ENCODE assay signal across 8 cellular contexts in the genomic region with DNA sequence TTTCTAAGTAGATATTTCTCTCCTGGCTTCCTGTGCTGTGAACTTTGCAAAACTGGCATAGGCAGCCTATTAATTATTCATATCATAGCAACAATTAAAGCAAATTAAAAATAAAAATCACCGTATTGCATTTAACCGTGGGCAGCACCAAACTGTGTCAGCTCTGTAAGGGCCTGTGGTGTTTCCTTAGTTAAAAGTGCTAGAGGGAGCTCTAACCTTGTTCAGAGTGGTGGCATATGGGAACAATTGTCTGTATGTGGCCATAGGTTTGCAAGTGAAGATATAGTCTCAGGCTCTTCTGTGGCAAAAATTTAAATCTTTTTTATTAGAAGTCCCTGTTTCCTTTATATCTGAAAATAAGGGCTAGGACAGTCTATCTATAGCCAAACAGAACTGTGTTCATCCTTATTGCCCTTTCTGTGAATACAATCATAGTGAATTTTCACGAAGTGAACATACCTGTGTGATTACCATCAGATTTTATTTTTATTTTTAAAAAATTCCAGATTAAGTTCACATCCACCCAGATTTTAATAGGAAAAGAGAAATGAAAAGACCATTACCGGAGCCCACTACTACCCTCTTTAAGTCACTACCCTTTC.
DNase-seq lines count a peak whose midpoint lies in the region; ATAC-seq and TF ChIP-seq lines count a peak whose summit lies in the region.

No MANE protein-coding gene starts in this region.

- H3K4me2 ChIP-seq in Karpas-422 (ENCODE audit: low read depth, low read length, poor library complexity, severe bottlenecking) (no peak overlapping the region), SU-DHL-6 (ENCODE audit: low read depth, low read length, poor library complexity, severe bottlenecking) (no peak overlapping the region)

- peak; percentile 53 for ATAC-seq in left colon
- no peak for ATAC-seq in HG02623 (IDR thresholded peaks at IDR 0.05; ENCODE audit: unreplicated experiment)
- no peak for ATAC-seq in upper lobe of left lung (ENCODE audit: low FRiP score in 2 of 2)
- ATAC-seq in HG03457 (IDR thresholded peaks at IDR 0.05; ENCODE audit: unreplicated experiment) = no peak
- ATAC-seq in naive thymus-derived CD4-positive, alpha-beta T cell = no peak

- H3K4me3 ChIP-seq in Karpas-422 (ENCODE audit: low read length) (no peak overlapping the region), SU-DHL-6 (ENCODE audit: insufficient read depth, low read length, poor library complexity, severe bottlenecking) (no peak overlapping the region), upper lobe of left lung (no peak overlapping the region)
- H3K4me3 ChIP-seq in naive thymus-derived CD4-positive, alpha-beta T cell (ENCODE audit: low read length) = no peak overlapping the region

- H3K9me3 ChIP-seq in Karpas-422 (ENCODE audit: low read length) (no peaks in the 10 kb centered on the region), SU-DHL-6 (ENCODE audit: insufficient read depth, low read length) (no peaks in the 10 kb centered on the region), upper lobe of left lung (no peaks in the 10 kb centered on the region)
- H3K9me3 ChIP-seq in naive thymus-derived CD4-positive, alpha-beta T cell (ENCODE audit: control insufficient read depth in 2 of 3, low read length in 3 of 3) = no peaks in the 10 kb centered on the region

- TF ChIP-seq CTCF in SU-DHL-6 (IDR thresholded peaks at IDR 0.05; ENCODE audit: insufficient read depth, low read length, poor library complexity, severe bottlenecking) (peak; percentile 24), upper lobe of left lung (IDR thresholded peaks at IDR 0.05) (no peak)

- H2AFZ ChIP-seq in Karpas-422 (ENCODE audit: low read length) (no peak overlapping the region), SU-DHL-6 (ENCODE audit: low read depth, low read length, severe bottlenecking) (no peak overlapping the region)

- H3K4me1 Mint-ChIP-seq in naive thymus-derived CD4-positive, alpha-beta T cell = peaks cover 0 to 9% (median 4%) of the 10 kb centered on the region in 7 donors

- H3K36me3 ChIP-seq in Karpas-422 (ENCODE audit: insufficient read depth, low read length) (no peaks in the 10 kb centered on the region), SU-DHL-6 (ENCODE audit: low read length) (no peaks in the 10 kb centered on the region), upper lobe of left lung (no peaks in the 10 kb centered on the region)
- no peaks in the 10 kb centered on the region for H3K36me3 ChIP-seq in naive thymus-derived CD4-positive, alpha-beta T cell (ENCODE audit: control insufficient read depth in 2 of 3, insufficient read depth in 3 of 3, low read length in 3 of 3)

- H3K27me3 Mint-ChIP-seq in naive thymus-derived CD4-positive, alpha-beta T cell = no peaks in the 10 kb centered on the region

- DNase-seq in DMS53 treated with DMSO at 0.1 percent for 48 hours (lab: John Stamatoyannopoulos, UW; ENCODE audit: unreplicated experiment) (peak; percentile 17), Karpas-422 (peak; percentile 42), left colon (no peak), upper lobe of left lung (no peak)
- DNase-seq in naive thymus-derived CD4-positive, alpha-beta T cell = no peak

- no peak overlapping the region for H3K27ac Mint-ChIP-seq in naive thymus-derived CD4-positive, alpha-beta T cell

- H3K27ac ChIP-seq in Karpas-422 (ENCODE audit: low read length) (no peak overlapping the region), SU-DHL-6 (ENCODE audit: low read depth, low read length) (no peak overlapping the region), upper lobe of left lung (no peak overlapping the region)
- H3K27ac ChIP-seq in naive thymus-derived CD4-positive, alpha-beta T cell (ENCODE audit: low read depth, low read length) = no peak overlapping the region

- no peaks in the 10 kb centered on the region for H3F3A ChIP-seq in SU-DHL-6 (ENCODE audit: insufficient read depth)

- intact Hi-C loops in left colon (cut with DNase I, micrococcal nuclease) = no loop called here
- intact Hi-C loops in naive thymus-derived CD4-positive, alpha-beta T cell (cut with micrococcal nuclease) = no loop called here

- 62 to 65% methylated on average over 4 of the region's 4 CpGs for WGBS in upper lobe of left lung, 2 donors

- H3K79me2 ChIP-seq in Karpas-422 (ENCODE audit: low read length) = no peaks in the 10 kb centered on the region
- no peaks in the 10 kb centered on the region for H3K79me2 ChIP-seq in SU-DHL-6 (ENCODE audit: insufficient read depth, low read length)

- TF ChIP-seq POLR2A in upper lobe of left lung (IDR thresholded peaks at IDR 0.05) = no peak

- H3K9me3 Mint-ChIP-seq in naive thymus-derived CD4-positive, alpha-beta T cell = no peaks in the 10 kb centered on the region

- H3K4me1 ChIP-seq in Karpas-422 (ENCODE audit: low read length) = no peaks in the 10 kb centered on the region
- no peaks in the 10 kb centered on the region for H3K4me1 ChIP-seq in upper lobe of left lung
- H3K4me1 ChIP-seq in naive thymus-derived CD4-positive, alpha-beta T cell (ENCODE audit: control insufficient read depth in 2 of 2, insufficient read depth in 2 of 2, low read length in 2 of 2) = no peaks in the 10 kb centered on the region

- H3K9ac ChIP-seq in Karpas-422 (ENCODE audit: low read length) = no peak overlapping the region
- no peak overlapping the region for H3K9ac ChIP-seq in SU-DHL-6 (ENCODE audit: low read length)

- no peaks in the 10 kb centered on the region for H3K9me2 ChIP-seq in Karpas-422 (replicated peaks; ENCODE audit: insufficient read depth, low read length)
- no peaks in the 10 kb centered on the region for H3K9me2 ChIP-seq in SU-DHL-6 (replicated peaks; ENCODE audit: insufficient read depth, low read length)

- POLR2A ChIA-PET in naive thymus-derived CD4-positive, alpha-beta T cell (lab: Charles Lee) = no interaction called here

- TF ChIP-seq EP300 in upper lobe of left lung (IDR thresholded peaks at IDR 0.05) = no peak

- H3K27me3 ChIP-seq in Karpas-422 (ENCODE audit: low read length) (no peaks in the 10 kb centered on the region), SU-DHL-6 (ENCODE audit: low read length) (no peaks in the 10 kb centered on the region), upper lobe of left lung (no peaks in the 10 kb centered on the region)
- H3K27me3 ChIP-seq in naive thymus-derived CD4-positive, alpha-beta T cell (ENCODE audit: control insufficient read depth in 2 of 2, insufficient read depth in 2 of 2, low read length in 2 of 2) = no peaks in the 10 kb centered on the region

- H4K20me1 ChIP-seq in Karpas-422 (ENCODE audit: insufficient read depth, low read depth, low read length) (no peaks in the 10 kb centered on the region), SU-DHL-6 (ENCODE audit: low read depth, low read length) (no peaks in the 10 kb centered on the region; the same call in 1 of the 2 replicates)

- H3K36me3 Mint-ChIP-seq in naive thymus-derived CD4-positive, alpha-beta T cell = peaks cover 0 to 18% (median 7%) of the 10 kb centered on the region in 5 donors

- H3K4me3 Mint-ChIP-seq in naive thymus-derived CD4-positive, alpha-beta T cell = no peak overlapping the region

- CTCF ChIA-PET in naive thymus-derived CD4-positive, alpha-beta T cell (lab: Charles Lee) = no interaction called here

Comparison
In these comparisons a context has a peak if more than half of its experiments do, and no peak if none do; other contexts are left out.
1. DNase-seq: peak in DMS53 treated with DMSO at 0.1 percent for 48 hours (single experiment) and Karpas-422 (single experiment); none in left colon (0 of 2), upper lobe of left lung (0 of 2) and naive thymus-derived CD4-positive, alpha-beta T cell (0 of 9).